In the genomic region with DNA sequence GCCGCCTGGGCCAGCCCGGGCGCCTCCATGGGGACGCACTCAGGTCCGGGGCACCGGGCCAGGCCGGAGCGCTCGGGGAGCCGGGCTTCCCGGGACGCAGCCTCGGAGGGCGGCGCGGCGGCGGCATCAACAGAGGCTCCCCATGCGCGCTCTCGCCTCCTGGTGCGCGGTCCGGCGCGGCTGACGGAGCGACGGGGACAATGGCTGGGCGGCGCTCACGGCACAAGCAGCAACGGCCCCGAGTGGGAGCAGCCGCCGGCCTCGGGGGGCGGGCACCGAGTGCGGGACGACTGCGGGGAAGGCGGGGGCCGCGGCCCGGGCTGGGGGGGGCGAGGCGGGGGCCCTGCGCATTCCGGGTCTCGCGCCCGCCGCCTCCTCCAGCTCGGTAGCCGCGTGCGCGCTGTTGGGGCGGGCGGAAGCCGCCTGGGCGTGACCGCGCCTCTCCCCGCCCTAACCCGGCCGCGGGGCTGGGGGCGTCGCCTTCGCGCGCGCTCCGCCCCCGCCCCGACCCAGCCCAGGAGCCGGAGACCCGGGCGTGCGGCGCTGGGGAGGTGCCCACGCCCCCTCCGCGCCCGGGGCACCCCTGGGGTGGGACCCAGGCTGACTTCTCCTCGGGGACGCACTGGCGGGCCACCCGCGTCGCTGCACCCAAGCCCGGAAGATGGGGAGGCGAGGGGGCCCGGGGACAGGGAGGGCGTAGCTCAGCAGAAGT, we compare ENCODE assay signal across 8 cellular contexts. TPM values are rescaled to one million over a fixed set of nuclear protein-coding genes. Genes with fewer than 3 reads are reported as not detected.
A peak's percentile ranks its signal among the peaks of the same experiment; 100 is the strongest.
DNase-seq lines count a peak whose midpoint lies in the region; ATAC-seq and TF ChIP-seq lines count a peak whose summit lies in the region.

A gene (minus strand): TSS at position 425 of the 712 bp plus-strand sequence. CDS start 396 bp downstream, at position 29.

- H3K9me3 Mint-ChIP-seq in naive B cell = peaks cover 0 to 3% (median 0%) of the 10 kb centered on the region in 7 donors

- H3K4me3 ChIP-seq in epithelial cell of proximal tubule (ENCODE audit: low read depth, low read length) = peak within 1 kb of the TSS; percentile 72

- no peaks in the 10 kb centered on the region for H3K36me3 Mint-ChIP-seq in naive B cell

- peak within 1 kb of the TSS; percentile 90 to 98 (median 94) for H3K4me3 Mint-ChIP-seq in naive B cell

- peak; percentile 81 for ATAC-seq in HG02885 (IDR thresholded peaks at IDR 0.05; ENCODE audit: poor library complexity, unreplicated experiment)
- peak; percentile 79 to 80 for ATAC-seq in naive B cell (ENCODE audit: low read depth in 2 of 2)

- DNase-seq in NCI-H345 (lab: John Stamatoyannopoulos, UW) = peak; percentile 56
- DNase-seq in NCI-H345 treated with DMSO at 0.1 percent for 48 hours (lab: John Stamatoyannopoulos, UW; ENCODE audit: unreplicated experiment) = no peak
- DNase-seq in NCI-H446 treated with DMSO at 0.1 percent for 48 hours (lab: John Stamatoyannopoulos, UW) = peak; percentile 4
- DNase-seq in activated CD8-positive, alpha-beta memory T cell treated with anti-CD3 and anti-CD28 coated beads, Interleukin-2, amount 50 U/mL, for 1 hour (ENCODE audit: extremely low read depth) = peak; percentile 35
- no peak for DNase-seq in epithelial cell of proximal tubule (ENCODE audit: low read depth)
- DNase-seq in naive B cell = peak; percentile 87
- peak; percentile 55 to 85 (median 72) for DNase-seq in stimulated activated naive CD4-positive, alpha-beta T cell (lab: John Stamatoyannopoulos, UW)

- peak within 1 kb of the TSS; percentile 63 to 97 (median 92) for H3K27ac Mint-ChIP-seq in naive B cell

- no peaks in the 10 kb centered on the region for H3K27me3 Mint-ChIP-seq in naive B cell

- peaks cover 12 to 28% (median 15%) of the 10 kb centered on the region in 3 donors for H3K4me1 Mint-ChIP-seq in naive B cell

- TF ChIP-seq CTCF in epithelial cell of proximal tubule (conservative IDR thresholded peaks at IDR 0.05; ENCODE audit: low read depth, low read length) = no peak

RNA-seq across cellular contexts. Expression of the gene that starts here (rescaled TPM):
- 12.2 and 21.5 TPM in 2 replicates for total RNA-seq in epithelial cell of proximal tubule
- 10 to 100 TPM; 48.4 to 83.6 (median 64.6) TPM for polyA plus RNA-seq in naive B cell (ENCODE audit: low read depth in 6 of 6)

Comparison
In these comparisons a context has a peak if more than half of its experiments do, and no peak if none do; other contexts are left out.
1. DNase-seq: peak in NCI-H345 (single experiment), NCI-H446 treated with DMSO at 0.1 percent for 48 hours (single experiment), activated CD8-positive, alpha-beta memory T cell treated with anti-CD3 and anti-CD28 coated beads, Interleukin-2, amount 50 U/mL, for 1 hour (single experiment), naive B cell (single experiment) and stimulated activated naive CD4-positive, alpha-beta T cell (6 of 6); none in NCI-H345 treated with DMSO at 0.1 percent for 48 hours (single experiment) and epithelial cell of proximal tubule (single experiment).